Comparison of ENCODE assay signal across 8 cellular contexts in the genomic region with DNA sequence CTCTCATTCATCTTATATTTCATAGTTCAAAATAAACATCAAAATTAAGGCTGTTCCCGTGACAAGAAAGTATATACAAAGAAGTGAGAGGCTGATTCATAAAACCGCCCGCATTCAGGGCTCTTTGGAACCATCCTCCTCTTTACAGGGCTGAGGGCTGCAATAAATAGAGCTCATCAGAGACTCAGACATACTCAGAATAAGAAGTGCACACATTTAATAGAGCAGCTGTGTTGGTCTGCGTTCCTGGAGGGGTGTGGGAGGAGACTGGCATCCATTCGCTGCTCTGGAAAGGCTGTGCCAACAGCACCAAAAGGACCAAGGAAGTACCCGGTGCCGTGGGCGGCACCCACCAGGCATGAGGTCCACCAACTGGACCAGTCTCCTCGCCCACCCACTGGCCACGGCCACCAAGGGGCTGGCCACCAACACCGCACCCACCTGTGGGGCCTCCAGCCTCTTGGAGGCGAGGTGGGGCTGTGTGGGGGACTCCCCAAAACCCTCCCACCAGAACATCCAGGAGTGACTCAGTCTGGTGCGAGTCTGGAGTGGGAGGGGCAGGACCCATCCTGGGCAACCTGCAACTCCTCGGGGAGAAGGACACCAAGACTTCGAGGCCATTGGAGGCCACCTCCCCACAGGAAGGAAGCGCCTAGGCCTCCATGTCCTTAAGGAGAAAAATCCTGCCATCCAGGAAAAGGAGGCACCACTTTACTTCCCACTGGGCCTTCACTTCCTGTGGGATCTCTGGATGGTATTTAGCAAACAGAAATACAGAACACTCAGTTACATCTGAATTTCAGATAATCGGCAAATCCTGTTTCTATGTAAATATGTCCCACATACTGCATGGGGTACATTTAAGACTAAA. TPM values are rescaled to one million over a fixed set of nuclear protein-coding genes. Genes with fewer than 3 reads are reported as not detected.
DNase-seq lines count a peak whose midpoint lies in the region; ATAC-seq, FAIRE-seq and TF ChIP-seq lines count a peak whose summit lies in the region.

No MANE protein-coding gene starts in this region.

- peak overlapping the region; percentile 26 for H3K9ac ChIP-seq in duodenal mucosa (ENCODE audit: low read depth in 1 of 2, low read length in 2 of 2)

- ATAC-seq in HG02678 (IDR thresholded peaks at IDR 0.05; ENCODE audit: unreplicated experiment) (peak; percentile 35), SK-N-SH treated with all-trans-retinoic acid at 6 μM for 48 hours (no peak)
- peak; percentile 86 for ATAC-seq in stimulated activated effector memory CD8-positive, alpha-beta T cell treated with anti-CD3 and anti-CD28 coated beads, Interleukin-12 subunit alpha, Interleukin-12 subunit beta, amount 100 ng/mL, for 72 hours

- no peaks in the 10 kb centered on the region for H3K9me3 ChIP-seq in duodenal mucosa (ENCODE audit: control insufficient read depth in 1 of 2, low read length in 2 of 2)

- H3K36me3 ChIP-seq in duodenal mucosa (ENCODE audit: control insufficient read depth in 1 of 2, insufficient read depth in 2 of 2, low read length in 2 of 2): no peaks in the 10 kb centered on the region

- H3K4me3 ChIP-seq in duodenal mucosa (ENCODE audit: low read depth in 1 of 2, low read length in 2 of 2): no peak overlapping the region

- H3K27ac Mint-ChIP-seq in stimulated activated effector memory CD8-positive, alpha-beta T cell treated with anti-CD3 and anti-CD28 coated beads, Interleukin-12 subunit alpha, Interleukin-12 subunit beta, amount 100 ng/mL, for 72 hours: peak overlapping the region; percentile 85

- TF ChIP-seq POLR2A in GM12891 (IDR thresholded peaks at IDR 0.05; ENCODE audit: low read depth, low read length): no peak; the same call in 1 of the 2 replicates

- peaks cover 5% of the 10 kb centered on the region in 2 donors for H3K4me1 ChIP-seq in duodenal mucosa (ENCODE audit: control insufficient read depth in 1 of 2, insufficient read depth in 2 of 2, low read length in 2 of 2)

- H3K9me3 Mint-ChIP-seq in stimulated activated effector memory CD8-positive, alpha-beta T cell treated with anti-CD3 and anti-CD28 coated beads, Interleukin-12 subunit alpha, Interleukin-12 subunit beta, amount 100 ng/mL, for 72 hours: no peaks in the 10 kb centered on the region

- H3K27ac ChIP-seq in duodenal mucosa (ENCODE audit: low read depth, low read length): peak overlapping the region; percentile 63

- peaks cover 66% of the 10 kb centered on the region for H3K4me1 Mint-ChIP-seq in stimulated activated effector memory CD8-positive, alpha-beta T cell treated with anti-CD3 and anti-CD28 coated beads, Interleukin-12 subunit alpha, Interleukin-12 subunit beta, amount 100 ng/mL, for 72 hours

- peaks cover 17% of the 10 kb centered on the region for H3K36me3 Mint-ChIP-seq in stimulated activated effector memory CD8-positive, alpha-beta T cell treated with anti-CD3 and anti-CD28 coated beads, Interleukin-12 subunit alpha, Interleukin-12 subunit beta, amount 100 ng/mL, for 72 hours

- DNase-seq in GM12891 (ENCODE audit: insufficient read length, low spot score): no peak
- DNase-seq in T-helper 22 cell (ENCODE audit: low read depth): peak; percentile 59
- DNase-seq in stimulated activated effector memory CD8-positive, alpha-beta T cell treated with anti-CD3 and anti-CD28 coated beads, Interleukin-12 subunit alpha, Interleukin-12 subunit beta, amount 100 ng/mL, for 72 hours (ENCODE audit: low spot score in 2 of 2): peak; percentile 62 to 92
- no peak for DNase-seq in DMS53 (lab: John Stamatoyannopoulos, UW)
- DNase-seq in cerebellar cortex (ENCODE audit: low spot score): no peak

- peak overlapping the region; percentile 58 for H3K4me3 Mint-ChIP-seq in stimulated activated effector memory CD8-positive, alpha-beta T cell treated with anti-CD3 and anti-CD28 coated beads, Interleukin-12 subunit alpha, Interleukin-12 subunit beta, amount 100 ng/mL, for 72 hours

- no peak for FAIRE-seq in GM12891 (lab: Jason Lieb, UNC)

- no peaks in the 10 kb centered on the region for H3K27me3 ChIP-seq in duodenal mucosa (ENCODE audit: control insufficient read depth in 1 of 2, insufficient read depth in 2 of 2, low read length in 2 of 2)

TF ChIP-seq in GM12891, 5 proteins besides CTCF, POLR2A, EP300 and RAD21:
- TF ChIP-seq POLR2AphosphoS5 (IDR thresholded peaks at IDR 0.05; ENCODE audit: low read depth, low read length) (no peak; the same call in 1 of the 2 replicates), TAF1 (IDR thresholded peaks at IDR 0.05; ENCODE audit: low read depth, low read length) (no peak), PAX5 (IDR thresholded peaks at IDR 0.05; ENCODE audit: insufficient read depth, low read length, severe bottlenecking) (no peak), POU2F2 (IDR thresholded peaks at IDR 0.05; ENCODE audit: low read depth, low read length) (peak; percentile 17; the same call in 1 of the 2 replicates)

TF ChIP-seq in SK-N-SH treated with all-trans-retinoic acid at 6 μM for 48 hours, 23 proteins besides CTCF, POLR2A, EP300 and RAD21 (continues in another document):
- TF ChIP-seq, protein P1, sequence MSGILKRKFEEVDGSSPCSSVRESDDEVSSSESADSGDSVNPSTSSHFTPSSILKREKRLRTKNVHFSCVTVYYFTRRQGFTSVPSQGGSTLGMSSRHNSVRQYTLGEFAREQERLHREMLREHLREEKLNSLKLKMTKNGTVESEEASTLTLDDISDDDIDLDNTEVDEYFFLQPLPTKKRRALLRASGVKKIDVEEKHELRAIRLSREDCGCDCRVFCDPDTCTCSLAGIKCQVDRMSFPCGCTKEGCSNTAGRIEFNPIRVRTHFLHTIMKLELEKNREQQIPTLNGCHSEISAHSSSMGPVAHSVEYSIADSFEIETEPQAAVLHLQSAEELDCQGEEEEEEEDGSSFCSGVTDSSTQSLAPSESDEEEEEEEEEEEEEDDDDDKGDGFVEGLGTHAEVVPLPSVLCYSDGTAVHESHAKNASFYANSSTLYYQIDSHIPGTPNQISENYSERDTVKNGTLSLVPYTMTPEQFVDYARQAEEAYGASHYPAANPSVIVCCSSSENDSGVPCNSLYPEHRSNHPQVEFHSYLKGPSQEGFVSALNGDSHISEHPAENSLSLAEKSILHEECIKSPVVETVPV (CRISPR knock-in tag; IDR thresholded peaks at IDR 0.05): no peak
- no peak for TF ChIP-seq TOX (CRISPR knock-in tag; IDR thresholded peaks at IDR 0.05; ENCODE audit: borderline replicate concordance)
- no peak for TF ChIP-seq CSDC2 (CRISPR knock-in tag; IDR thresholded peaks at IDR 0.05)
- TF ChIP-seq, protein P2, sequence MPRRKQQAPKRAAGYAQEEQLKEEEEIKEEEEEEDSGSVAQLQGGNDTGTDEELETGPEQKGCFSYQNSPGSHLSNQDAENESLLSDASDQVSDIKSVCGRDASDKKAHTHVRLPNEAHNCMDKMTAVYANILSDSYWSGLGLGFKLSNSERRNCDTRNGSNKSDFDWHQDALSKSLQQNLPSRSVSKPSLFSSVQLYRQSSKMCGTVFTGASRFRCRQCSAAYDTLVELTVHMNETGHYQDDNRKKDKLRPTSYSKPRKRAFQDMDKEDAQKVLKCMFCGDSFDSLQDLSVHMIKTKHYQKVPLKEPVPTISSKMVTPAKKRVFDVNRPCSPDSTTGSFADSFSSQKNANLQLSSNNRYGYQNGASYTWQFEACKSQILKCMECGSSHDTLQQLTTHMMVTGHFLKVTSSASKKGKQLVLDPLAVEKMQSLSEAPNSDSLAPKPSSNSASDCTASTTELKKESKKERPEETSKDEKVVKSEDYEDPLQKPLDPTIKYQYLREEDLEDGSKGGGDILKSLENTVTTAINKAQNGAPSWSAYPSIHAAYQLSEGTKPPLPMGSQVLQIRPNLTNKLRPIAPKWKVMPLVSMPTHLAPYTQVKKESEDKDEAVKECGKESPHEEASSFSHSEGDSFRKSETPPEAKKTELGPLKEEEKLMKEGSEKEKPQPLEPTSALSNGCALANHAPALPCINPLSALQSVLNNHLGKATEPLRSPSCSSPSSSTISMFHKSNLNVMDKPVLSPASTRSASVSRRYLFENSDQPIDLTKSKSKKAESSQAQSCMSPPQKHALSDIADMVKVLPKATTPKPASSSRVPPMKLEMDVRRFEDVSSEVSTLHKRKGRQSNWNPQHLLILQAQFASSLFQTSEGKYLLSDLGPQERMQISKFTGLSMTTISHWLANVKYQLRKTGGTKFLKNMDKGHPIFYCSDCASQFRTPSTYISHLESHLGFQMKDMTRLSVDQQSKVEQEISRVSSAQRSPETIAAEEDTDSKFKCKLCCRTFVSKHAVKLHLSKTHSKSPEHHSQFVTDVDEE (CRISPR knock-in tag; IDR thresholded peaks at IDR 0.05): no peak
- no peak for TF ChIP-seq ZFP30 (CRISPR knock-in tag; IDR thresholded peaks at IDR 0.05)
- no peak for TF ChIP-seq ARNTL (CRISPR knock-in tag; IDR thresholded peaks at IDR 0.05; ENCODE audit: borderline replicate concordance, low read depth)
- no peak for TF ChIP-seq ZNF8 (CRISPR knock-in tag; IDR thresholded peaks at IDR 0.05)
- TF ChIP-seq, protein P3, sequence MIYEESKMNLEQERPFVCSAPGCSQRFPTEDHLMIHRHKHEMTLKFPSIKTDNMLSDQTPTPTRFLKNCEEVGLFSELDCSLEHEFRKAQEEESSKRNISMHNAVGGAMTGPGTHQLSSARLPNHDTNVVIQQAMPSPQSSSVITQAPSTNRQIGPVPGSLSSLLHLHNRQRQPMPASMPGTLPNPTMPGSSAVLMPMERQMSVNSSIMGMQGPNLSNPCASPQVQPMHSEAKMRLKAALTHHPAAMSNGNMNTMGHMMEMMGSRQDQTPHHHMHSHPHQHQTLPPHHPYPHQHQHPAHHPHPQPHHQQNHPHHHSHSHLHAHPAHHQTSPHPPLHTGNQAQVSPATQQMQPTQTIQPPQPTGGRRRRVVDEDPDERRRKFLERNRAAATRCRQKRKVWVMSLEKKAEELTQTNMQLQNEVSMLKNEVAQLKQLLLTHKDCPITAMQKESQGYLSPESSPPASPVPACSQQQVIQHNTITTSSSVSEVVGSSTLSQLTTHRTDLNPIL (CRISPR knock-in tag; IDR thresholded peaks at IDR 0.05; ENCODE audit: low read depth): no peak
- no peak for TF ChIP-seq BACH2 (CRISPR knock-in tag; IDR thresholded peaks at IDR 0.05; ENCODE audit: borderline replicate concordance)
- no peak for TF ChIP-seq ZNF70 (CRISPR knock-in tag; IDR thresholded peaks at IDR 0.05)

RNA-seq across cellular contexts. Expression of a gene that starts 32.7 kb away (rescaled TPM):
- 13.1 TPM for polyA plus RNA-seq in GM12891 (2012; ENCODE audit: low read depth, missing spikeins)

Comparison
In these comparisons a context has a peak if more than half of its experiments do, and no peak if none do; other contexts are left out.
1. DNase-seq: peak in T-helper 22 cell (single experiment) and stimulated activated effector memory CD8-positive, alpha-beta T cell treated with anti-CD3 and anti-CD28 coated beads, Interleukin-12 subunit alpha, Interleukin-12 subunit beta, amount 100 ng/mL, for 72 hours (2 of 2); none in GM12891 (single experiment), DMS53 (single experiment) and cerebellar cortex (single experiment).